Comparison of ENCODE assay signal across 17 cellular contexts in the genomic region with DNA sequence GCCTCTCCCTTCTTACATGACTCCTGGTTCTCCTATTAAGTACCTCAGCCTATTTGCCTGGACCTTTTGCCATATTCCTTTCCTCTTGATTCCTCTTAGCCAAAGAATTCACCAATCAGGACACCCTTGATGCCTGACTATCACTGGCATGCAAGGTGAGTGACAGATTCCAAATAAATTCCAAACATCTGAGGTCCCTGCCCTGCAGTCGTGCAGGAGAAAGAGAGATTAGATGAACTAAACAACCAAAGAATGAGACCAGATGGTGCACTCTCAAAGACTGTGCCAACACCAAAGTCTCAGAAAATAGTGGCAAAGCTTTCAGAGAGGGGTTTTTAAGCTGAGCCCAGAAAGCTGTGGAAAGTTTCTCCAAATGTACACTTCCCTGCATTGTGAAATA. TPM values are rescaled to one million over a fixed set of nuclear protein-coding genes. Genes with fewer than 3 reads are reported as not detected.
"Had no signal": no experiment of that assay in that cellular context is flagged by ENCODE, and none has a peak within 500 bp of the region (broad histone marks: within the 10 kb centered on the region; RNA-seq: fewer than 3 reads in every experiment).

No MANE protein-coding gene starts in this region.

- H3K27me3 ChIP-seq: ascending aorta, upper lobe of left lung had no signal

- H3K9me3 ChIP-seq: ascending aorta, upper lobe of left lung had no signal

- H3K4me3 Mint-ChIP-seq: activated CD4-positive, alpha-beta T cell treated with anti-CD3 and anti-CD28 coated beads, Interleukin-2, amount 10 ng/mL, durations not matched to agents 24 days and 14 days; activated naive CD8-positive, alpha-beta T cell treated with anti-CD3 and anti-CD28 coated beads, Interleukin-2, amount 50 U/mL, for 24 hours; central memory CD8-positive, alpha-beta T cell; dendritic cell treated with granulocyte-macrophage colony-stimulating factor and Interleukin-4, amounts not matched to agents 40 ng/mL and 50 ng/mL, for 4 days; immature natural killer cell; T-helper 1 cell treated with Interleukin-12 subunit alpha and Interleukin-12 subunit beta and Interleukin-4 antibody, amounts not matched to agents 30 μg/mL and 1 μg/mL, for 36 hours; WTC11 had no signal

- H3K27ac Mint-ChIP-seq: activated CD4-positive, alpha-beta T cell treated with anti-CD3 and anti-CD28 coated beads, Interleukin-2, amount 10 ng/mL, durations not matched to agents 24 days and 14 days; activated naive CD8-positive, alpha-beta T cell treated with anti-CD3 and anti-CD28 coated beads, Interleukin-2, amount 50 U/mL, for 24 hours; dendritic cell treated with granulocyte-macrophage colony-stimulating factor and Interleukin-4, amounts not matched to agents 40 ng/mL and 50 ng/mL, for 4 days; immature natural killer cell; naive thymus-derived CD8-positive, alpha-beta T cell; T-helper 1 cell treated with Interleukin-12 subunit alpha and Interleukin-12 subunit beta and Interleukin-4 antibody, amounts not matched to agents 30 μg/mL and 1 μg/mL, for 36 hours; WTC11 had no signal

- H3K27ac ChIP-seq: ascending aorta, upper lobe of left lung had no signal

- H3K4me1 Mint-ChIP-seq: activated CD4-positive, alpha-beta T cell treated with anti-CD3 and anti-CD28 coated beads, Interleukin-2, amount 10 ng/mL, durations not matched to agents 24 days and 14 days; central memory CD8-positive, alpha-beta T cell; immature natural killer cell had no signal

- H3K4me1 ChIP-seq: ascending aorta, upper lobe of left lung had no signal

- DNase-seq: activated CD4-positive, alpha-beta T cell treated with anti-CD3 and anti-CD28 coated beads, Interleukin-2, amount 10 ng/mL, durations not matched to agents 24 days and 14 days; activated CD8-positive, alpha-beta memory T cell treated with anti-CD3 and anti-CD28 coated beads for 24 hours; activated naive CD4-positive, alpha-beta T cell treated with Interleukin-2 at 50 U/mL for 16 hours; activated naive CD8-positive, alpha-beta T cell treated with anti-CD3 and anti-CD28 coated beads, Interleukin-2, amount 50 U/mL, for 24 hours; immature natural killer cell; left colon; mucosa of descending colon; naive thymus-derived CD8-positive, alpha-beta T cell; stimulated activated CD4-positive, alpha-beta T cell treated with anti-CD3 and anti-CD28 coated beads, Interleukin-2, amount 100 ng/mL, for 48 hours; stimulated activated naive CD4-positive, alpha-beta T cell treated with Interleukin-2 at 50 U/mL for 16 hours; upper lobe of left lung had no signal

- H3K4me3 ChIP-seq: ascending aorta, lung, mucosa of descending colon, upper lobe of left lung had no signal

- H3K27me3 Mint-ChIP-seq: activated CD4-positive, alpha-beta T cell treated with anti-CD3 and anti-CD28 coated beads, Interleukin-2, amount 10 ng/mL, durations not matched to agents 24 days and 14 days; activated naive CD8-positive, alpha-beta T cell treated with anti-CD3 and anti-CD28 coated beads, Interleukin-2, amount 50 U/mL, for 24 hours; central memory CD8-positive, alpha-beta T cell; dendritic cell treated with granulocyte-macrophage colony-stimulating factor and Interleukin-4, amounts not matched to agents 40 ng/mL and 50 ng/mL, for 4 days; naive thymus-derived CD8-positive, alpha-beta T cell had no signal

- H3K36me3 ChIP-seq: ascending aorta, upper lobe of left lung had no signal

- H3K9me3 Mint-ChIP-seq: activated CD4-positive, alpha-beta T cell treated with anti-CD3 and anti-CD28 coated beads, Interleukin-2, amount 10 ng/mL, durations not matched to agents 24 days and 14 days; activated naive CD8-positive, alpha-beta T cell treated with anti-CD3 and anti-CD28 coated beads, Interleukin-2, amount 50 U/mL, for 24 hours had no signal

RNA-seq across cellular contexts. Expression of a gene that starts 4.0 kb away (rescaled TPM):
- total RNA-seq: lung, WTC11 had no signal
